In genomic region chr10:118590334-118590733, GRCh38 we compare ENCODE assay signal across 11 cellular contexts. TPM values are rescaled to one million over a fixed set of nuclear protein-coding genes. Genes with fewer than 3 reads are reported as not detected.
DNase-seq lines count a peak whose midpoint lies in the region; ATAC-seq and TF ChIP-seq lines count a peak whose summit lies in the region.
"Had no signal": no experiment of that assay in that cellular context is flagged by ENCODE, and none has a peak within 500 bp of the region (broad histone marks: within the 10 kb centered on the region; RNA-seq: fewer than 3 reads in every experiment).

No MANE protein-coding gene starts in this region.

- TF ChIP-seq CTCF in GM20000 (IDR thresholded peaks at IDR 0.05; ENCODE audit: extremely low read depth, missing control alignments): no peak

- no peak overlapping the region for H3K4me2 ChIP-seq in mesendoderm (ENCODE audit: low read length)

- peak; percentile 84 for DNase-seq in DMS79 treated with DMSO at 0.1 percent for 48 hours (lab: John Stamatoyannopoulos, UW)
- peak; percentile 50 for DNase-seq in NCI-H2081 treated with DMSO at 0.1 percent for 48 hours (lab: John Stamatoyannopoulos, UW)
- DNase-seq in adipocyte (ENCODE audit: low read depth): peak; percentile 20
- peak; percentile 3 for DNase-seq in mesendoderm
- DNase-seq in GM03348 (ENCODE audit: low spot score): no peak
- no peak for DNase-seq in GM20000 (ENCODE audit: low spot score)
- DNase-seq in activated CD4-positive, alpha-beta T cell treated with anti-CD3 and anti-CD28 coated beads for 48 hours: no peak
- DNase-seq: activated CD8-positive, alpha-beta memory T cell treated with anti-CD3 and anti-CD28 coated beads, Interleukin-2, amount 50 U/mL, for 4 hours; central memory CD4-positive, alpha-beta T cell; DND-41 had no signal

- no peak overlapping the region for H3K23ac ChIP-seq in mesendoderm (ENCODE audit: low read length)

- no peak overlapping the region for H2BK15ac ChIP-seq in mesendoderm (replicated peaks; ENCODE audit: low read depth)

- H3K4me1 ChIP-seq in adipocyte (ENCODE audit: control insufficient read depth, insufficient read depth, low read length) (peaks cover 4% of the 10 kb centered on the region), mesendoderm (ENCODE audit: control insufficient read depth, low read depth, low read length) (no peaks in the 10 kb centered on the region)

- H2BK5ac ChIP-seq in mesendoderm (ENCODE audit: low read length): no peak overlapping the region

- no peaks in the 10 kb centered on the region for H3K79me1 ChIP-seq in mesendoderm (ENCODE audit: low read length)

- H3K4me3 ChIP-seq in adipocyte (ENCODE audit: low read length) (no peak overlapping the region), mesendoderm (ENCODE audit: low read length) (no peak overlapping the region)

- H3K27ac ChIP-seq in mesendoderm (ENCODE audit: low read depth, low read length): no peak overlapping the region

- no peak overlapping the region for H3K18ac ChIP-seq in mesendoderm (ENCODE audit: low read length)

- H3K9me3 ChIP-seq in adipocyte (ENCODE audit: control insufficient read depth, low read length): peaks cover 8% of the 10 kb centered on the region

- H3K79me2 ChIP-seq in mesendoderm (ENCODE audit: control insufficient read depth, insufficient read depth, low read length): no peaks in the 10 kb centered on the region

- ATAC-seq in GM19463 (IDR thresholded peaks at IDR 0.05; ENCODE audit: unreplicated experiment): no peak

- H3K27me3 ChIP-seq in adipocyte (replicated peaks; ENCODE audit: control insufficient read depth, insufficient read depth, low read length) (peaks cover 52% of the 10 kb centered on the region), mesendoderm (ENCODE audit: insufficient read depth, low read length, poor library complexity) (peaks cover 7% of the 10 kb centered on the region)

- no CpG with 5 or more reads among the region's 2 CpGs for WGBS in mesendoderm (ENCODE audit: extremely low coverage, insufficient coverage, low lambda C conversion rate)

- H3K36me3 ChIP-seq in adipocyte (ENCODE audit: control insufficient read depth, insufficient read depth, low read length, severe bottlenecking) (no peaks in the 10 kb centered on the region), mesendoderm (ENCODE audit: control insufficient read depth, insufficient read depth, low read length) (no peaks in the 10 kb centered on the region)

- H3K56ac ChIP-seq in mesendoderm (ENCODE audit: low read length): no peak overlapping the region

- no peak overlapping the region for H4K5ac ChIP-seq in mesendoderm (ENCODE audit: low read length)

- no peak overlapping the region for H2AK5ac ChIP-seq in mesendoderm (ENCODE audit: low read length)

- no peak overlapping the region for H3K4ac ChIP-seq in mesendoderm (ENCODE audit: low read depth, low read length)

- no peak overlapping the region for H2BK120ac ChIP-seq in mesendoderm (ENCODE audit: low read depth, low read length)

- H3K9ac ChIP-seq in adipocyte (ENCODE audit: low read length) (no peak overlapping the region), mesendoderm (ENCODE audit: low read length) (no peak overlapping the region)

- H4K8ac ChIP-seq in mesendoderm (ENCODE audit: low read depth, low read length): no peak overlapping the region

RNA-seq across cellular contexts. Expression of gene PRLHR, which starts 5.1 kb away (rescaled TPM):
- polyA plus RNA-seq in mesendoderm (2013, experiment 1 of 2): not detected
- not detected for polyA plus RNA-seq in mesendoderm (2013, experiment 2 of 2)

Comparison
In these comparisons a context has a peak if more than half of its experiments do, and no peak if none do; other contexts are left out.
1. DNase-seq: peak in DMS79 treated with DMSO at 0.1 percent for 48 hours (single experiment), NCI-H2081 treated with DMSO at 0.1 percent for 48 hours (single experiment), adipocyte (single experiment) and mesendoderm (single experiment); none in GM03348 (single experiment), GM20000 (single experiment) and activated CD4-positive, alpha-beta T cell treated with anti-CD3 and anti-CD28 coated beads for 48 hours (single experiment).